7 cellular contexts compared by ENCODE assay signal in genomic region chr19:2274937-2275535, GRCh38. TPM values are rescaled to one million over a fixed set of nuclear protein-coding genes. Genes with fewer than 3 reads are reported as not detected.
DNase-seq lines count a peak whose midpoint lies in the region; ATAC-seq, FAIRE-seq and TF ChIP-seq lines count a peak whose summit lies in the region.

No MANE protein-coding gene starts in this region.

- DNase-seq in Daoy (ENCODE audit: low read depth) (peak; percentile 57), HTR-8/SVneo (ENCODE audit: insufficient read length, low spot score) (peak; percentile 65), SK-N-DZ (ENCODE audit: low spot score) (peak; percentile 77), chondrocyte (ENCODE audit: low spot score) (no peak), left colon (peak; percentile 68 to 79), stromal cell of bone marrow (ENCODE audit: low read depth) (peak; percentile 42)

- peak; percentile 78 for TF ChIP-seq CTCF in chondrocyte (IDR thresholded peaks at IDR 0.05)

- H3K36me3 Mint-ChIP-seq in chondrocyte (ENCODE audit: low read depth): peaks cover 14% of the 10 kb centered on the region

- peaks cover 33% of the 10 kb centered on the region for H3K4me1 Mint-ChIP-seq in chondrocyte (ENCODE audit: low read depth)

- intact Hi-C loops in left colon (cut with DNase I, micrococcal nuclease): loop anchor here (5.0 to 10.0 kb wide), 2 partner anchors 118 to 120 kb away; no protein-coding TSS in a partner anchor

- FAIRE-seq in HTR-8/SVneo (lab: Jason Lieb, UNC): no peak

- ATAC-seq in left colon (peak; percentile 36), HG03439 (IDR thresholded peaks at IDR 0.05; ENCODE audit: unreplicated experiment) (no peak)

- peak overlapping the region; percentile 70 for H3K27ac Mint-ChIP-seq in chondrocyte (ENCODE audit: unreplicated experiment)

- H3K27me3 Mint-ChIP-seq in chondrocyte (ENCODE audit: low read depth): no peaks in the 10 kb centered on the region

- H3K4me3 Mint-ChIP-seq in chondrocyte (ENCODE audit: unreplicated experiment): peak overlapping the region; percentile 36

- no peaks in the 10 kb centered on the region for H3K9me3 Mint-ChIP-seq in chondrocyte (ENCODE audit: low read depth)

RNA-seq across cellular contexts. Expression of gene PEAK3, which starts 6.9 kb away (rescaled TPM):
- total RNA-seq in Daoy (2014; rRNA removed; shearing (Covaris generic)): not detected in 2 replicates
- polyA plus RNA-seq in SK-N-DZ (2014; cell fraction: cytosol; rRNA removed): not detected in 2 replicates
- polyA plus RNA-seq in SK-N-DZ (2014; cell fraction: nucleus; rRNA removed): not detected in 2 replicates
- 0.31 to 0.50 TPM (median 0.38 TPM) in 3 replicates for total RNA-seq in chondrocyte
- under 1 TPM; 0.15 to 0.78 TPM for total RNA-seq in left colon

RNA-seq across cellular contexts. Expression of gene JSRP1, which starts 18.8 kb away (rescaled TPM):
- total RNA-seq in Daoy (2014; rRNA removed; shearing (Covaris generic)): 1.6 TPM in 1 of 2 replicates, not detected in the other
- 8.7 and 19.3 TPM in 2 replicates for polyA plus RNA-seq in SK-N-DZ (2014; cell fraction: cytosol; rRNA removed)
- polyA plus RNA-seq in SK-N-DZ (2014; cell fraction: nucleus; rRNA removed): 9.6 and 14.3 TPM in 2 replicates
- total RNA-seq in chondrocyte (0.42 to 0.51 TPM in 2 of 3 replicates, not detected in the other), left colon (1 to 10 TPM in 1 of 2 donors, under 1 TPM in 1; 0.55 to 2.6 TPM)

RNA-seq across cellular contexts. Expression of gene AMH, which starts 25.9 kb away (rescaled TPM):
- total RNA-seq in Daoy (2014; rRNA removed; shearing (Covaris generic)): 0.51 and 2.2 TPM in 2 replicates
- 11.5 and 13.5 TPM in 2 replicates for polyA plus RNA-seq in SK-N-DZ (2014; cell fraction: cytosol; rRNA removed)
- 285 and 416 TPM in 2 replicates for polyA plus RNA-seq in SK-N-DZ (2014; cell fraction: nucleus; rRNA removed)
- total RNA-seq in chondrocyte (10.2 to 18.8 TPM (median 10.8 TPM) in 3 replicates), left colon (1 to 10 TPM; 1.6 to 1.7 TPM)

RNA-seq across cellular contexts. Expression of gene LINGO3, which starts 32.9 kb away (rescaled TPM):
- 0.23 and 0.24 TPM in 2 replicates for total RNA-seq in Daoy (2014; rRNA removed; shearing (Covaris generic))
- polyA plus RNA-seq in SK-N-DZ (2014; cell fraction: cytosol; rRNA removed): not detected in 2 replicates
- polyA plus RNA-seq in SK-N-DZ (2014; cell fraction: nucleus; rRNA removed): not detected in 2 replicates
- total RNA-seq in chondrocyte: 0.15 to 0.48 TPM in 2 of 3 replicates, not detected in the other
- not detected for total RNA-seq in left colon

RNA-seq across cellular contexts. Expression of gene SF3A2, which starts 38.4 kb away (rescaled TPM):
- 26.3 and 47.7 TPM in 2 replicates for total RNA-seq in Daoy (2014; rRNA removed; shearing (Covaris generic))
- 29.1 and 36.1 TPM in 2 replicates for polyA plus RNA-seq in SK-N-DZ (2014; cell fraction: cytosol; rRNA removed)
- 112 and 117 TPM in 2 replicates for polyA plus RNA-seq in SK-N-DZ (2014; cell fraction: nucleus; rRNA removed)
- total RNA-seq in chondrocyte (71.2 to 81.5 TPM (median 74.9 TPM) in 3 replicates), left colon (10 to 100 TPM; 60.3 to 62.7 TPM)
